In the genomic region with DNA sequence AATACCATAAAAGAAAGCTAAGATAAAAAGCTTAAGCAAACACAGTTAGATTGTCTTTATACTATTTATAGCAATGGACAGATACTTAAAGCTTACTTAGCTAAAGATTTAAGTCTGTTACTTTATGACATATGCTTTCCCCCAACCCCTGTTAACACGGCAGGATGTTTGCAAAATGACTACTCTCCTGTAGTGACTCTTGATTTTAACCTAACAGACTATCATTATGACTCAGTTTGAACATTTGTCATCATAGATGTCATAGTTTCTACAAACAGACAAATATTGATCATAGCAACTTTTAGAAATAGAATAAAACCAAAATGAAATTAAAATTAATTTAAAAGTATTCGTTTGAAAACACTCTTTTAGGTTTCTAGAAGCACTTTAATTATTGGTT, we compare ENCODE assay signal across 10 cellular contexts.
DNase-seq lines count a peak whose midpoint lies in the region; ATAC-seq and TF ChIP-seq lines count a peak whose summit lies in the region.
"Had no signal": no experiment of that assay in that cellular context is flagged by ENCODE, and none has a peak within 500 bp of the region (broad histone marks: within the 10 kb centered on the region; RNA-seq: fewer than 3 reads in every experiment).

No MANE protein-coding gene starts in this region.

- H2AFZ ChIP-seq in OCI-LY3 (ENCODE audit: low read depth, low read length) = no peak overlapping the region

- peak overlapping the region; percentile 2; the same call in 1 of the 2 replicates for H3K4me2 ChIP-seq in OCI-LY3 (ENCODE audit: low read length)

- H3K36me3 ChIP-seq in OCI-LY3 (replicated peaks; ENCODE audit: low read depth, low read length) = no peaks in the 10 kb centered on the region

- peaks cover 5% of the 10 kb centered on the region for H3K4me1 Mint-ChIP-seq in activated naive CD4-positive, alpha-beta T cell treated with anti-CD3 and anti-CD28 coated beads, Interleukin-2, amount 10 ng/mL, durations not matched to agents 7 days and 5 days

- TF ChIP-seq CTCF in OCI-LY3 (IDR thresholded peaks at IDR 0.05; ENCODE audit: low read depth, low read length) = no peak

- no peaks in the 10 kb centered on the region for H4K20me1 ChIP-seq in OCI-LY3 (ENCODE audit: insufficient read depth, low read length)

- H3K27ac ChIP-seq in OCI-LY3 (ENCODE audit: low read length) = no peak overlapping the region
- H3K27ac ChIP-seq: C4-2B had no signal

- no peak overlapping the region for H3K27ac Mint-ChIP-seq in activated naive CD4-positive, alpha-beta T cell treated with anti-CD3 and anti-CD28 coated beads, Interleukin-2, amount 10 ng/mL, durations not matched to agents 7 days and 5 days

- no peaks in the 10 kb centered on the region for H3K9me3 Mint-ChIP-seq in activated naive CD4-positive, alpha-beta T cell treated with anti-CD3 and anti-CD28 coated beads, Interleukin-2, amount 10 ng/mL, durations not matched to agents 7 days and 5 days

- no peak overlapping the region for H3K9ac ChIP-seq in OCI-LY3 (ENCODE audit: low read length)

- peak; percentile 20 for DNase-seq in activated naive CD4-positive, alpha-beta T cell treated with Interleukin-2 at 50 U/mL for 16 hours
- DNase-seq in activated naive CD4-positive, alpha-beta T cell treated with anti-CD3 and anti-CD28 coated beads, Interleukin-2, amount 10 ng/mL, durations not matched to agents 7 days and 5 days = no peak
- peak; percentile 54 for DNase-seq in stimulated activated CD4-positive, alpha-beta T cell treated with anti-CD3 and anti-CD28 coated beads, Interleukin-4, amount 100 ng/mL, for 24 hours
- DNase-seq in midbrain (lab: John Stamatoyannopoulos, UW) (no peak), 8988T (no peak), anterior cingulate cortex (lab: John Stamatoyannopoulos, UW) (no peak)
- DNase-seq: MM.1S had no signal

- peak; percentile 95 for ATAC-seq in HG02678 (IDR thresholded peaks at IDR 0.05; ENCODE audit: unreplicated experiment)

- H3K9me3 ChIP-seq in OCI-LY3 (ENCODE audit: insufficient read depth, low read length) = no peaks in the 10 kb centered on the region

- H3K36me3 Mint-ChIP-seq in activated naive CD4-positive, alpha-beta T cell treated with anti-CD3 and anti-CD28 coated beads, Interleukin-2, amount 10 ng/mL, durations not matched to agents 7 days and 5 days = no peaks in the 10 kb centered on the region

- CTCF ChIA-PET in activated naive CD4-positive, alpha-beta T cell treated with anti-CD3 and anti-CD28 coated beads, Interleukin-2, amount 10 ng/mL, durations not matched to agents 7 days and 5 days (lab: Charles Lee) = interaction anchor here (0.9 kb wide), 1 partner anchor 11 kb away, joined by 3 read pairs; no protein-coding TSS in a partner anchor

- H3K4me3 Mint-ChIP-seq in activated naive CD4-positive, alpha-beta T cell treated with anti-CD3 and anti-CD28 coated beads, Interleukin-2, amount 10 ng/mL, durations not matched to agents 7 days and 5 days = no peak overlapping the region

- H3K79me2 ChIP-seq in OCI-LY3 (ENCODE audit: low read length) = no peaks in the 10 kb centered on the region

- peaks cover 8% of the 10 kb centered on the region for H3K4me1 ChIP-seq in OCI-LY3 (ENCODE audit: low read length)

- H3K27me3 ChIP-seq in OCI-LY3 (ENCODE audit: low read depth, low read length) = no peaks in the 10 kb centered on the region

- H3K4me3 ChIP-seq in OCI-LY3 (ENCODE audit: low read length) = no peak overlapping the region

- peaks cover 9% of the 10 kb centered on the region for H3K27me3 Mint-ChIP-seq in activated naive CD4-positive, alpha-beta T cell treated with anti-CD3 and anti-CD28 coated beads, Interleukin-2, amount 10 ng/mL, durations not matched to agents 7 days and 5 days

Comparison
In these comparisons a context has a peak if more than half of its experiments do, and no peak if none do; other contexts are left out.
1. DNase-seq: peak in activated naive CD4-positive, alpha-beta T cell treated with Interleukin-2 at 50 U/mL for 16 hours (single experiment) and stimulated activated CD4-positive, alpha-beta T cell treated with anti-CD3 and anti-CD28 coated beads, Interleukin-4, amount 100 ng/mL, for 24 hours (single experiment); none in activated naive CD4-positive, alpha-beta T cell treated with anti-CD3 and anti-CD28 coated beads, Interleukin-2, amount 10 ng/mL, durations not matched to agents 7 days and 5 days (single experiment), midbrain (single experiment), 8988T (single experiment) and anterior cingulate cortex (0 of 58).